ENCODE assay signal across 1 cellular context in genomic region chr3:58994746-58995330, GRCh38.
TF ChIP-seq lines count a peak whose summit lies in the region.

No MANE protein-coding gene starts in this region.

TF ChIP-seq in GM12878, 131 proteins besides CTCF, POLR2A, EP300 and RAD21 (continued from another document):
- TF ChIP-seq ATF7 (IDR thresholded peaks at IDR 0.05; ENCODE audit: low read depth) = peak; percentile 19; the same call in 1 of the 2 replicates
- no peak for TF ChIP-seq BCL11A (IDR thresholded peaks at IDR 0.05; ENCODE audit: low read depth, low read length)
- TF ChIP-seq HSF1 (IDR thresholded peaks at IDR 0.05; ENCODE audit: low read depth, low read length) = no peak
- no peak for TF ChIP-seq DPF2 (IDR thresholded peaks at IDR 0.05)
- TF ChIP-seq KAT2A (conservative IDR thresholded peaks at IDR 0.05; ENCODE audit: control insufficient read depth, low read depth, low read length) = no peak
- no peak for TF ChIP-seq CHD1 (IDR thresholded peaks at IDR 0.05; ENCODE audit: low read depth, low read length)
- TF ChIP-seq RAD51 (IDR thresholded peaks at IDR 0.05) = no peak
- no peak for TF ChIP-seq PRDM15 (CRISPR knock-in tag; IDR thresholded peaks at IDR 0.05)
- peak; percentile 64 for TF ChIP-seq SMC3 (IDR thresholded peaks at IDR 0.05; ENCODE audit: borderline replicate concordance, low read length)
- TF ChIP-seq RUNX3 (IDR thresholded peaks at IDR 0.05; ENCODE audit: low read length) = no peak
TF ChIP-seq in GM12878: peak in this region for 3.
